In the genomic region with DNA sequence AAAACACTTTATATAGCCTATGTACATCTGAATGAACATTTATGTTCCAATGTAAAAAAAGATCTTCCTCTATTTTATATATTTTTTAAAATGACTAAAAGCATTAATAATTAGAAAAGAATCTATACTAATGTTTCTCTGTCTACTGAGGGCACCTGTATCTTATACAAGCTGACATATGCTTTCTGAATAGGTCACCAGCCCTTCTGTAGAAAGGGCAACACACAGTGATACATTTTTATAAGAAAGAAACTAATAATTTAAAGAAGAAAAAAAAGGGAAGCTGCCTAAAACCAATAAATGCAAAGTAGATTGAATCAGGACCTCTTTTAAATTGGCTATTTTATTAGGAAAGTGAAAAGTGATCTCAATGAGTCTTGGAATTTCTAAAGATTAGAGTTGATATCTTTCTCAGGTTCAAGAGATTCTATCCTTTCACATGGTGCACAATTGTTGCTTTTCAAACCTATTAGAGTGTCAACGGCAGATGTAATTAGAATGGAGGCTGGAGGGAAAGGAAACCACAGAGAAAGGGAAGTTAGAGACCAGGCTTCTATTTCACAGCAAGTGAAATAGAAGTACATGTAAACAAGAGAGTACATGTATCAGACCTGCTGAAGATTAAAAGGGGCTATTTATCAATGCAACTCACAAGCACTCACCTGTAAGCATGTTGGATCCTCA, we compare ENCODE assay signal across 9 cellular contexts. TPM values are rescaled to one million over a fixed set of nuclear protein-coding genes. Genes with fewer than 3 reads are reported as not detected.
DNase-seq lines count a peak whose midpoint lies in the region; ATAC-seq, FAIRE-seq and TF ChIP-seq lines count a peak whose summit lies in the region.
"Had no signal": no experiment of that assay in that cellular context is flagged by ENCODE, and none has a peak within 500 bp of the region (broad histone marks: within the 10 kb centered on the region; RNA-seq: fewer than 3 reads in every experiment).

No MANE protein-coding gene starts in this region.

- H3K4me3 Mint-ChIP-seq in stimulated activated naive CD8-positive, alpha-beta T cell treated with anti-CD3 and anti-CD28 coated beads, Interleukin-15, Interleukin-2, amounts not matched to agents 100 ng/mL and 50 ng/mL, for 24 hours: no peak overlapping the region
- no peak overlapping the region for H3K4me3 Mint-ChIP-seq in stimulated activated naive CD8-positive, alpha-beta T cell treated with anti-CD3 and anti-CD28 coated beads, Interleukin-15, amount 100 ng/mL, for 72 hours
- H3K4me3 Mint-ChIP-seq: neural crest cell had no signal

- no peaks in the 10 kb centered on the region for H3K27me3 Mint-ChIP-seq in stimulated activated naive CD8-positive, alpha-beta T cell treated with anti-CD3 and anti-CD28 coated beads, Interleukin-15, Interleukin-2, amounts not matched to agents 100 ng/mL and 50 ng/mL, for 24 hours
- no peaks in the 10 kb centered on the region for H3K27me3 Mint-ChIP-seq in stimulated activated naive CD8-positive, alpha-beta T cell treated with anti-CD3 and anti-CD28 coated beads, Interleukin-15, amount 100 ng/mL, for 72 hours

- no peak for FAIRE-seq in HTR-8/SVneo (lab: Jason Lieb, UNC)

- H3K4me3 ChIP-seq in upper lobe of right lung (no peak overlapping the region), tibial artery (no peak overlapping the region)

- H3K36me3 Mint-ChIP-seq in stimulated activated naive CD8-positive, alpha-beta T cell treated with anti-CD3 and anti-CD28 coated beads, Interleukin-15, Interleukin-2, amounts not matched to agents 100 ng/mL and 50 ng/mL, for 24 hours (ENCODE audit: low read depth): peaks cover 63% of the 10 kb centered on the region

- H3K27me3 ChIP-seq in upper lobe of right lung: no peaks in the 10 kb centered on the region
- no peaks in the 10 kb centered on the region for H3K27me3 ChIP-seq in tibial artery

- intact Hi-C loops in upper lobe of right lung (cut with DNase I) (no loop called here), tibial artery (cut with DNase I; ENCODE audit: low total_unique reads) (no loop called here)

- H3K9me3 ChIP-seq in upper lobe of right lung: no peaks in the 10 kb centered on the region
- H3K9me3 ChIP-seq in tibial artery: no peaks in the 10 kb centered on the region

- peak overlapping the region; percentile 33 for H3K27ac Mint-ChIP-seq in stimulated activated naive CD8-positive, alpha-beta T cell treated with anti-CD3 and anti-CD28 coated beads, Interleukin-15, Interleukin-2, amounts not matched to agents 100 ng/mL and 50 ng/mL, for 24 hours
- H3K27ac Mint-ChIP-seq in stimulated activated naive CD8-positive, alpha-beta T cell treated with anti-CD3 and anti-CD28 coated beads, Interleukin-15, amount 100 ng/mL, for 72 hours: no peak overlapping the region

- DNase-seq in stimulated activated naive CD8-positive, alpha-beta T cell treated with anti-CD3 and anti-CD28 coated beads, Interleukin-15, amount 100 ng/mL, for 72 hours: no peak
- DNase-seq in NOMO-1 treated with DMSO at 0.1 percent for 48 hours (lab: John Stamatoyannopoulos, UW; ENCODE audit: unreplicated experiment) (peak; percentile 76), upper lobe of right lung (no peak), HTR-8/SVneo (ENCODE audit: insufficient read length, low spot score) (no peak), globus pallidus (ENCODE audit: low spot score) (no peak), tibial artery (no peak)

- H3K27ac ChIP-seq in upper lobe of right lung: peak overlapping the region; percentile 55
- H3K27ac ChIP-seq in tibial artery: no peak overlapping the region

- H3K4me1 ChIP-seq in upper lobe of right lung (peaks cover 49% of the 10 kb centered on the region), tibial artery (peaks cover 0 to 43% (median 27%) of the 10 kb centered on the region in 4 donors)

- TF ChIP-seq CTCF in upper lobe of right lung (IDR thresholded peaks at IDR 0.05) (no peak), tibial artery (IDR thresholded peaks at IDR 0.05) (no peak)

- ATAC-seq in stimulated activated naive CD8-positive, alpha-beta T cell treated with anti-CD3 and anti-CD28 coated beads, Interleukin-15, amount 100 ng/mL, for 72 hours: no peak
- ATAC-seq in HG03025 (IDR thresholded peaks at IDR 0.05; ENCODE audit: low FRiP score, unreplicated experiment): peak; percentile 84
- ATAC-seq in upper lobe of right lung: peak; percentile 75

- peaks cover 5% of the 10 kb centered on the region for H3K36me3 ChIP-seq in upper lobe of right lung
- H3K36me3 ChIP-seq in tibial artery: no peaks in the 10 kb centered on the region

- H3K9me3 Mint-ChIP-seq in stimulated activated naive CD8-positive, alpha-beta T cell treated with anti-CD3 and anti-CD28 coated beads, Interleukin-15, Interleukin-2, amounts not matched to agents 100 ng/mL and 50 ng/mL, for 24 hours: peaks cover 3% of the 10 kb centered on the region
- no peaks in the 10 kb centered on the region for H3K9me3 Mint-ChIP-seq in stimulated activated naive CD8-positive, alpha-beta T cell treated with anti-CD3 and anti-CD28 coated beads, Interleukin-15, amount 100 ng/mL, for 72 hours
- H3K9me3 Mint-ChIP-seq: neural crest cell had no signal

- H3K4me1 Mint-ChIP-seq in stimulated activated naive CD8-positive, alpha-beta T cell treated with anti-CD3 and anti-CD28 coated beads, Interleukin-15, Interleukin-2, amounts not matched to agents 100 ng/mL and 50 ng/mL, for 24 hours (ENCODE audit: low read depth): peaks cover 91% of the 10 kb centered on the region
- peaks cover 79% of the 10 kb centered on the region for H3K4me1 Mint-ChIP-seq in stimulated activated naive CD8-positive, alpha-beta T cell treated with anti-CD3 and anti-CD28 coated beads, Interleukin-15, amount 100 ng/mL, for 72 hours

RNA-seq across cellular contexts. Expression of gene MTPN, which starts 6.3 kb away (rescaled TPM):
- total RNA-seq in upper lobe of right lung: 130 TPM
